In the genomic region with DNA sequence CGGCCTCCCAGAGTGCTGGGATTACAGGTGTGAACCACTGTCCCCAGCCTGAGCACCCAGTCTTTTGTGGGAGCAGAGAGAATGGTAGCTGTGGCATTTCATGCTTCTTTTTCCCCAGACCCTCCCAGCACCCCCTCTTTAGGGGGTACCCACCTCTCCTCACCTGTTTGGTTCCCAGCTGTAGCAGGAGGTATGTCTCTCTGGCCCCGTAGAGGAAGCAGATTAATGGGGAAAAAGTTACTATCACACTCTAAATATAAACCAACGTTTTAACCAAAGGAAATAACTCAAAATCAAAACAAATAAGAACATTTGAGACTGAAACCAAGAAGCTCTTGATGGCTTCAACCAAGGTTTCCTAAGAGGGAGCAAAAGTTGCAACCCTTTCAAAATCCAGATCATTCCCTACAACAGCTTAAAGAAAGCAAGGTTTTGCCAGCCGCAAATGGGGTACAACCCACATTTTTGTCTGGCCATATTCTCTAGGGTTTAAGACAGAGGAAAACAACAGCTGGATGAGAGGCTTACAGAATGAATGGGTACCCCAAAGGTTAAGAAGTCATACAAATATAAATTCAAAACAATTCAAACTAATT, we compare ENCODE assay signal across 15 cellular contexts. TPM values are rescaled to one million over a fixed set of nuclear protein-coding genes. Genes with fewer than 3 reads are reported as not detected.
DNase-seq lines count a peak whose midpoint lies in the region; ATAC-seq and TF ChIP-seq lines count a peak whose summit lies in the region.
"Had no signal": no experiment of that assay in that cellular context is flagged by ENCODE, and none has a peak within 500 bp of the region (broad histone marks: within the 10 kb centered on the region; RNA-seq: fewer than 3 reads in every experiment).

No MANE protein-coding gene starts in this region.

- no peak overlapping the region for H3K14ac ChIP-seq in H9 (ENCODE audit: insufficient read depth, low read length)

- H2BK5ac ChIP-seq in H9 (ENCODE audit: insufficient read length, low read length): no peak overlapping the region

- H3T11ph ChIP-seq in H9 (ENCODE audit: low read length): no peak overlapping the region

- H3K79me2 ChIP-seq in H9 (ENCODE audit: insufficient read depth, low read length): no peaks in the 10 kb centered on the region

- no peak overlapping the region for H4K91ac ChIP-seq in H9 (ENCODE audit: insufficient read length, low read depth, low read length)

- H3K4me2 ChIP-seq in H9 (ENCODE audit: insufficient read depth, insufficient read length, low read length): no peak overlapping the region
- H3K4me2 ChIP-seq: GM23338 had no signal

- peak overlapping the region; percentile 70 for H3K27ac Mint-ChIP-seq in activated CD4-positive, alpha-beta T cell treated with anti-CD3 and anti-CD28 coated beads for 36 hours
- H3K27ac Mint-ChIP-seq in H9: peak overlapping the region; percentile 7 to 40 (median 39); a peak in 1 of 7 replicates
- peak overlapping the region; percentile 62 for H3K27ac Mint-ChIP-seq in activated T-helper 1 cell treated with anti-CD3 and anti-CD28 coated beads, Interleukin-12 subunit alpha, Interleukin-12 subunit beta, Interleukin-2, Interleukin-4 antibody, amounts not matched to agents 30 ng/mL and 10 ng/mL and 1 ng/mL, durations not matched to agents 14 hours and 24 hours and 36 hours
- peak overlapping the region; percentile 77 to 87 for H3K27ac Mint-ChIP-seq in natural killer cell
- H3K27ac Mint-ChIP-seq: GM23338 had no signal

- TF ChIP-seq CTCF in H9 (conservative IDR thresholded peaks at IDR 0.05) (no peak), natural killer cell (IDR thresholded peaks at IDR 0.05) (no peak)

- H3K9me3 ChIP-seq in H9 (ENCODE audit: control insufficient read depth, low read depth, low read length): no peaks in the 10 kb centered on the region

- H4K20me1 ChIP-seq in H9 (ENCODE audit: control insufficient read depth, insufficient read depth, insufficient read length): no peaks in the 10 kb centered on the region

- H2AK5ac ChIP-seq in H9 (ENCODE audit: insufficient read length, low read length): no peak overlapping the region

- H3K79me1 ChIP-seq in H9 (ENCODE audit: insufficient read depth, low read depth, low read length, poor library complexity, severe bottlenecking): no peaks in the 10 kb centered on the region

- no peaks in the 10 kb centered on the region for H3K9me3 Mint-ChIP-seq in activated CD4-positive, alpha-beta T cell treated with anti-CD3 and anti-CD28 coated beads for 36 hours (ENCODE audit: low read depth)
- no peaks in the 10 kb centered on the region for H3K9me3 Mint-ChIP-seq in H9
- H3K9me3 Mint-ChIP-seq in activated T-helper 1 cell treated with anti-CD3 and anti-CD28 coated beads, Interleukin-12 subunit alpha, Interleukin-12 subunit beta, Interleukin-2, Interleukin-4 antibody, amounts not matched to agents 30 ng/mL and 10 ng/mL and 1 ng/mL, durations not matched to agents 14 hours and 24 hours and 36 hours: no peaks in the 10 kb centered on the region
- no peaks in the 10 kb centered on the region for H3K9me3 Mint-ChIP-seq in natural killer cell
- H3K9me3 Mint-ChIP-seq: GM23338 had no signal

- no peak overlapping the region for H3K23ac ChIP-seq in H9 (ENCODE audit: insufficient read length, low read depth, low read length)

- no peak overlapping the region for H3K27ac ChIP-seq in H9 (ENCODE audit: insufficient read length, low read depth, low read length)

- H4K5ac ChIP-seq in H9 (ENCODE audit: insufficient read length, low read depth, low read length): no peak overlapping the region

- no peak overlapping the region for H2AFZ ChIP-seq in H9 (ENCODE audit: low read length)
- H2AFZ ChIP-seq: GM23338 had no signal

- H3K18ac ChIP-seq in H9 (ENCODE audit: insufficient read length, low read depth, low read length): no peak overlapping the region

- no peaks in the 10 kb centered on the region for H3K27me3 ChIP-seq in H9 (ENCODE audit: insufficient read depth, low read length)
- H3K27me3 ChIP-seq: dorsolateral prefrontal cortex had no signal

- no peak overlapping the region for H4K8ac ChIP-seq in H9 (replicated peaks; ENCODE audit: insufficient read length, low read depth, low read length)

- WGBS in H9 (ENCODE audit: extremely low coverage, insufficient read length, low lambda C conversion rate): no CpG with 5 or more reads among the region's 4 CpGs

- ATAC-seq in activated CD4-positive, alpha-beta T cell treated with anti-CD3 and anti-CD28 coated beads for 36 hours: peak; percentile 43
- ATAC-seq in natural killer cell: peak in 2 of 3 donors; percentile 11 to 29
- ATAC-seq in GM21529 (IDR thresholded peaks at IDR 0.05; ENCODE audit: unreplicated experiment): no peak
- ATAC-seq: GM23338 had no signal

- H3K9ac ChIP-seq in H9 (ENCODE audit: extremely low read depth, insufficient read length, low read length): no peak overlapping the region

- intact Hi-C loops in activated CD4-positive, alpha-beta T cell treated with anti-CD3 and anti-CD28 coated beads for 36 hours (cut with DNase I, micrococcal nuclease): loop anchor here in 1 of 2 experiments (2.0 kb wide), 1 partner anchor 14 kb away; no protein-coding TSS in a partner anchor
- intact Hi-C loops in activated T-helper 1 cell treated with anti-CD3 and anti-CD28 coated beads, Interleukin-12 subunit alpha, Interleukin-12 subunit beta, Interleukin-2, Interleukin-4 antibody, amounts not matched to agents 30 ng/mL and 10 ng/mL and 1 ng/mL, durations not matched to agents 14 hours and 24 hours and 36 hours (cut with micrococcal nuclease): loop anchor here (1.0 kb wide), 1 partner anchor 7 kb away; no protein-coding TSS in a partner anchor
- intact Hi-C loops in natural killer cell (cut with micrococcal nuclease): no loop called here

- no peaks in the 10 kb centered on the region for H3K27me3 Mint-ChIP-seq in activated CD4-positive, alpha-beta T cell treated with anti-CD3 and anti-CD28 coated beads for 36 hours
- H3K27me3 Mint-ChIP-seq in H9 (ENCODE audit: low read depth): no peaks in the 10 kb centered on the region
- H3K27me3 Mint-ChIP-seq in activated T-helper 1 cell treated with anti-CD3 and anti-CD28 coated beads, Interleukin-12 subunit alpha, Interleukin-12 subunit beta, Interleukin-2, Interleukin-4 antibody, amounts not matched to agents 30 ng/mL and 10 ng/mL and 1 ng/mL, durations not matched to agents 14 hours and 24 hours and 36 hours (ENCODE audit: insufficient read depth): no peaks in the 10 kb centered on the region
- no peaks in the 10 kb centered on the region for H3K27me3 Mint-ChIP-seq in natural killer cell (ENCODE audit: low read depth in 2 of 2)

- CTCF ChIA-PET in activated CD4-positive, alpha-beta T cell treated with anti-CD3 and anti-CD28 coated beads for 36 hours (lab: Charles Lee): interaction anchor here (0.6 to 1.7 kb wide), 7 partner anchors 8 to 155 kb away, joined by 3 to 7 read pairs (median 3); partner anchors contain the start of gene RNF125

- no peak overlapping the region for H3K56ac ChIP-seq in H9 (ENCODE audit: insufficient read length, low read depth, low read length)

- no peak overlapping the region for H2BK12ac ChIP-seq in H9 (ENCODE audit: insufficient read length, low read depth, low read length)

- peaks cover 4% of the 10 kb centered on the region for H3K4me1 ChIP-seq in H9 (ENCODE audit: insufficient read depth, low read length)

- peak overlapping the region; percentile 44 for H3K4me3 Mint-ChIP-seq in activated CD4-positive, alpha-beta T cell treated with anti-CD3 and anti-CD28 coated beads for 36 hours
- H3K4me3 Mint-ChIP-seq in H9 (no peak overlapping the region), natural killer cell (peak overlapping the region; percentile 85)
- H3K4me3 Mint-ChIP-seq in activated T-helper 1 cell treated with anti-CD3 and anti-CD28 coated beads, Interleukin-12 subunit alpha, Interleukin-12 subunit beta, Interleukin-2, Interleukin-4 antibody, amounts not matched to agents 30 ng/mL and 10 ng/mL and 1 ng/mL, durations not matched to agents 14 hours and 24 hours and 36 hours: peak overlapping the region; percentile 46
- H3K4me3 Mint-ChIP-seq: GM23338 had no signal

- no peak overlapping the region for H3K4ac ChIP-seq in H9 (ENCODE audit: low read depth, low read length)

- POLR2A ChIA-PET in activated CD4-positive, alpha-beta T cell treated with anti-CD3 and anti-CD28 coated beads for 36 hours (lab: Charles Lee): interaction anchor here (0.7 to 1.0 kb wide), 4 partner anchors 11 to 83 kb away, joined by 3 to 4 read pairs (median 3); partner anchors contain the start of gene TRAPPC8

- no peak overlapping the region for H2BK20ac ChIP-seq in H9 (ENCODE audit: low read depth, low read length, poor library complexity, severe bottlenecking)

- peaks cover 27% of the 10 kb centered on the region for H3K36me3 Mint-ChIP-seq in activated CD4-positive, alpha-beta T cell treated with anti-CD3 and anti-CD28 coated beads for 36 hours (ENCODE audit: low read depth)
- H3K36me3 Mint-ChIP-seq in H9 (ENCODE audit: insufficient read depth in 1 of 3, low read depth in 3 of 3) (peaks cover 0 to 2% (median 0%) of the 10 kb centered on the region in 3 experiments; a peak in 4 of 7 replicates), natural killer cell (peaks cover 7% of the 10 kb centered on the region)
- H3K36me3 Mint-ChIP-seq in activated T-helper 1 cell treated with anti-CD3 and anti-CD28 coated beads, Interleukin-12 subunit alpha, Interleukin-12 subunit beta, Interleukin-2, Interleukin-4 antibody, amounts not matched to agents 30 ng/mL and 10 ng/mL and 1 ng/mL, durations not matched to agents 14 hours and 24 hours and 36 hours (ENCODE audit: low read depth): peaks cover 42% of the 10 kb centered on the region

- H2BK120ac ChIP-seq in H9 (ENCODE audit: low read depth, low read length, poor library complexity, severe bottlenecking): no peak overlapping the region

- H2BK15ac ChIP-seq in H9 (ENCODE audit: low read depth, low read length): no peak overlapping the region

- no peaks in the 10 kb centered on the region for H3K23me2 ChIP-seq in H9 (ENCODE audit: insufficient read length, low read depth, low read length, poor library complexity, severe bottlenecking)

- DNase-seq in activated CD4-positive, alpha-beta T cell treated with anti-CD3 and anti-CD28 coated beads for 36 hours: no peak
- DNase-seq in activated CD4-positive, alpha-beta T cell treated with anti-CD3 and anti-CD28 coated beads, Interleukin-2, amount 50 U/mL, for 1 hour: no peak
- DNase-seq in H9: no peak
- no peak for DNase-seq in activated T-helper 1 cell treated with anti-CD3 and anti-CD28 coated beads, Interleukin-12 subunit alpha, Interleukin-12 subunit beta, Interleukin-2, Interleukin-4 antibody, amounts not matched to agents 30 ng/mL and 10 ng/mL and 1 ng/mL, durations not matched to agents 14 hours and 24 hours and 36 hours (ENCODE audit: low spot score)
- no peak for DNase-seq in natural killer cell
- no peak for DNase-seq in islet precursor cell
- DNase-seq in H4 (ENCODE audit: low spot score): no peak
- DNase-seq: activated CD8-positive, alpha-beta memory T cell treated with anti-CD3 and anti-CD28 coated beads, Interleukin-2, amount 50 U/mL, for 4 hours; C1 segment of cervical spinal cord; dorsolateral prefrontal cortex; NCI-H1930; NCI-H510A; trophoblast cell had no signal

- peaks cover 72% of the 10 kb centered on the region for H3K4me1 Mint-ChIP-seq in activated CD4-positive, alpha-beta T cell treated with anti-CD3 and anti-CD28 coated beads for 36 hours
- H3K4me1 Mint-ChIP-seq in H9: peaks cover 20 to 21% of the 10 kb centered on the region in 2 experiments
- H3K4me1 Mint-ChIP-seq in activated T-helper 1 cell treated with anti-CD3 and anti-CD28 coated beads, Interleukin-12 subunit alpha, Interleukin-12 subunit beta, Interleukin-2, Interleukin-4 antibody, amounts not matched to agents 30 ng/mL and 10 ng/mL and 1 ng/mL, durations not matched to agents 14 hours and 24 hours and 36 hours (ENCODE audit: low read depth): peaks cover 51% of the 10 kb centered on the region
- H3K4me1 Mint-ChIP-seq in natural killer cell: peaks cover 80 to 91% of the 10 kb centered on the region in 2 donors

RNA-seq across cellular contexts. Expression of gene RNF125, which starts 8.0 kb away (rescaled TPM):
- total RNA-seq in activated CD4-positive, alpha-beta T cell treated with anti-CD3 and anti-CD28 coated beads for 36 hours: 10 to 100 TPM; 21.6 to 22.2 TPM
- 8.3 and 9.4 TPM in 2 replicates for total RNA-seq in H9 (2021)
- 32.2 and 34.6 TPM in 2 replicates for total RNA-seq in activated T-helper 1 cell treated with anti-CD3 and anti-CD28 coated beads, Interleukin-12 subunit alpha, Interleukin-12 subunit beta, Interleukin-2, Interleukin-4 antibody, amounts not matched to agents 30 ng/mL and 10 ng/mL and 1 ng/mL, durations not matched to agents 14 hours and 24 hours and 36 hours
- 100 to 1,000 TPM in 1 of 3 donors, 10 to 100 TPM in 2; 74.7 to 105 (median 96.7) TPM for total RNA-seq in natural killer cell
- 0.25 and 0.29 TPM in 2 replicates for total RNA-seq in H4 (2014; rRNA removed; shearing (Covaris generic))

Comparison
In these comparisons a context has a peak if more than half of its experiments do, and no peak if none do; other contexts are left out.
1. H3K4me3 Mint-ChIP-seq: peak in activated CD4-positive, alpha-beta T cell treated with anti-CD3 and anti-CD28 coated beads for 36 hours (single experiment), activated T-helper 1 cell treated with anti-CD3 and anti-CD28 coated beads, Interleukin-12 subunit alpha, Interleukin-12 subunit beta, Interleukin-2, Interleukin-4 antibody, amounts not matched to agents 30 ng/mL and 10 ng/mL and 1 ng/mL, durations not matched to agents 14 hours and 24 hours and 36 hours (single experiment) and natural killer cell (single experiment); none in H9 (0 of 2).
2. Peak in every context shown above with its lines, with median percentiles within 50 percentile points of each other: H3K27ac Mint-ChIP-seq.